ENCODE assay signal across 8 cellular contexts in the genomic region with DNA sequence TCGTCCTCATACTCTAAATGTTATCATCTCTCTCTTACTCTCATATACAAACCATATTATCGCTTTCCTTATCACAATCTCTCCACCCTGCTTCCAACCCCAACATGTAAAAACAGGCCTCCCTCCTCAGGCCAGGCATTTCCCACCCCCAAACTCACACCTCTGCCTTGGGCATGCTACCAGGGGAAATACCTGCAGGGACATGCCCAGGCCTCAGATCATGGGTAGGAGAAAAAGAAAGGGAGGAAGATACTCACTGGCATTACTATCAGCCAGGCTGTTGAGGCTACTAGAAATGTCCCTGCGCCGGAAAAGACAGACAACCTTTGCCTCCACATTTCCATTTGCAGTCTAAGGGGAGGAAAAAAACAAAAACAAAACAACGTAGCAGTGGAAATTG. TPM values are rescaled to one million over a fixed set of nuclear protein-coding genes. Genes with fewer than 3 reads are reported as not detected.
DNase-seq lines count a peak whose midpoint lies in the region; ATAC-seq and TF ChIP-seq lines count a peak whose summit lies in the region.

No MANE protein-coding gene starts in this region.

- H3K9me3 ChIP-seq in RWPE2 (ENCODE audit: severe bottlenecking) (no peaks in the 10 kb centered on the region), esophagus (ENCODE audit: control insufficient read depth in 2 of 2, insufficient read depth in 1 of 2, low read depth in 1 of 2, low read length in 1 of 2) (no peaks in the 10 kb centered on the region), prostate gland (no peaks in the 10 kb centered on the region)

- H3K36me3 ChIP-seq in RWPE2 (ENCODE audit: low read depth) (peaks cover 58% of the 10 kb centered on the region), esophagus (ENCODE audit: control insufficient read depth in 2 of 2, insufficient read depth in 2 of 2, low read length in 1 of 2) (peaks cover 9 to 40% of the 10 kb centered on the region in 2 donors), prostate gland (peaks cover 20 to 28% of the 10 kb centered on the region in 2 donors)

- peak; percentile 32 for TF ChIP-seq POLR2A in prostate gland (IDR thresholded peaks at IDR 0.05)

- H3K4me3 ChIP-seq in GM08714 (ENCODE audit: low read length) = peak overlapping the region; percentile 96
- peak overlapping the region; percentile 90 for H3K4me3 ChIP-seq in RWPE2 (ENCODE audit: severe bottlenecking)
- H3K4me3 ChIP-seq in esophagus (ENCODE audit: low read depth in 1 of 2, low read length in 2 of 2) = peak overlapping the region; percentile 0 to 82
- peak overlapping the region; percentile 64 to 89 for H3K4me3 ChIP-seq in prostate gland

- intact Hi-C loops in prostate gland (cut with DNase I) = loop anchor here (5.0 kb wide), 1 partner anchor 107 kb away; the partner anchor contains the start of genes BSCL2 and GNG3

- no peaks in the 10 kb centered on the region for H3K27me3 ChIP-seq in RWPE2 (ENCODE audit: insufficient read depth, poor library complexity, severe bottlenecking)
- no peaks in the 10 kb centered on the region for H3K27me3 ChIP-seq in esophagus (ENCODE audit: control insufficient read depth in 1 of 2, insufficient read depth in 2 of 2, low read length in 2 of 2)
- H3K27me3 ChIP-seq in prostate gland (replicated peaks; ENCODE audit: insufficient read depth) = no peaks in the 10 kb centered on the region

- DNase-seq in RWPE2 (ENCODE audit: low spot score) (no peak), prostate gland (ENCODE audit: low spot score) (peak; percentile 61), dedifferentiated amniotic fluid mesenchymal stem cell (ENCODE audit: extremely low spot score) (no peak), NOMO-1 treated with dmso at 0.1 percent for 144 hours (lab: John Stamatoyannopoulos, UW; ENCODE audit: unreplicated experiment) (no peak)
- DNase-seq in stimulated activated CD8-positive, alpha-beta memory T cell treated with anti-CD3 and anti-CD28 coated beads, Interleukin-4, amount 100 ng/mL, for 48 hours = no peak

- peak overlapping the region; percentile 90 for H3K27ac ChIP-seq in RWPE2 (ENCODE audit: poor library complexity, severe bottlenecking)
- peak overlapping the region; percentile 82 to 91 for H3K27ac ChIP-seq in esophagus (ENCODE audit: low read depth in 2 of 2, low read length in 1 of 2)
- peak overlapping the region; percentile 91 to 93 for H3K27ac ChIP-seq in prostate gland

- peaks cover 10% of the 10 kb centered on the region for H3K4me1 ChIP-seq in RWPE2 (ENCODE audit: insufficient read depth, poor library complexity, severe bottlenecking)
- H3K4me1 ChIP-seq in esophagus (ENCODE audit: control insufficient read depth in 2 of 2, insufficient read depth in 2 of 2, low read length in 1 of 2) = peaks cover 2 to 6% of the 10 kb centered on the region in 2 donors
- H3K4me1 ChIP-seq in prostate gland (replicated peaks) = peaks cover 9% of the 10 kb centered on the region

- TF ChIP-seq CTCF in RWPE2 (IDR thresholded peaks at IDR 0.05; ENCODE audit: poor library complexity, severe bottlenecking) = no peak
- TF ChIP-seq CTCF in prostate gland (IDR thresholded peaks at IDR 0.05) = no peak

- ATAC-seq in RWPE2 (ENCODE audit: low read depth) = peak; percentile 17
- no peak for ATAC-seq in HG02759 (IDR thresholded peaks at IDR 0.05; ENCODE audit: unreplicated experiment)

- 19 to 23% methylated on average over 5 of the region's 5 CpGs for WGBS in esophagus, 2 donors
- 22% methylated on average over 5 of the region's 5 CpGs for WGBS in prostate gland

RNA-seq across cellular contexts. Expression of gene MTA2, which starts 1.8 kb away (rescaled TPM):
- polyA plus RNA-seq in esophagus = 10 to 100 TPM; 76.2 to 90.4 TPM
- total RNA-seq in prostate gland = 100 to 1,000 TPM in 1 of 2 donors, 10 to 100 TPM in 1; 96.5 to 110 TPM

RNA-seq across cellular contexts. Expression of gene TUT1, which starts 8.6 kb away (rescaled TPM):
- polyA plus RNA-seq in esophagus = 10 to 100 TPM in 1 of 2 donors, 1 to 10 TPM in 1; 9.0 to 15.2 TPM
- total RNA-seq in prostate gland = 10 to 100 TPM; 26.6 to 30.6 TPM

RNA-seq across cellular contexts. Expression of gene EML3, which starts 12.7 kb away (rescaled TPM):
- polyA plus RNA-seq in esophagus = 100 to 1,000 TPM in 1 of 2 donors, 10 to 100 TPM in 1; 79.0 to 107 TPM
- total RNA-seq in prostate gland = 10 to 100 TPM; 50.2 to 80.1 TPM

RNA-seq across cellular contexts. Expression of gene ROM1, which starts 13.1 kb away (rescaled TPM):
- 10 to 100 TPM in 1 of 2 donors, 1 to 10 TPM in 1; 7.4 to 10.5 TPM for polyA plus RNA-seq in esophagus
- 10 to 100 TPM in 1 of 2 donors, 1 to 10 TPM in 1; 8.0 to 12.7 TPM for total RNA-seq in prostate gland

RNA-seq across cellular contexts. Expression of gene B3GAT3, which starts 21.9 kb away (rescaled TPM):
- 10 to 100 TPM; 14.9 to 25.4 TPM for polyA plus RNA-seq in esophagus
- 10 to 100 TPM; 57.0 to 75.3 TPM for total RNA-seq in prostate gland

Comparison
In these comparisons a context has a peak if more than half of its experiments do, and no peak if none do; other contexts are left out.
1. H3K4me3 ChIP-seq: peak in every context shown above with its lines; median percentile 96 in GM08714; 90 in RWPE2; 76 in prostate gland; 41 in esophagus.